8 cellular contexts compared by ENCODE assay signal in the genomic region with DNA sequence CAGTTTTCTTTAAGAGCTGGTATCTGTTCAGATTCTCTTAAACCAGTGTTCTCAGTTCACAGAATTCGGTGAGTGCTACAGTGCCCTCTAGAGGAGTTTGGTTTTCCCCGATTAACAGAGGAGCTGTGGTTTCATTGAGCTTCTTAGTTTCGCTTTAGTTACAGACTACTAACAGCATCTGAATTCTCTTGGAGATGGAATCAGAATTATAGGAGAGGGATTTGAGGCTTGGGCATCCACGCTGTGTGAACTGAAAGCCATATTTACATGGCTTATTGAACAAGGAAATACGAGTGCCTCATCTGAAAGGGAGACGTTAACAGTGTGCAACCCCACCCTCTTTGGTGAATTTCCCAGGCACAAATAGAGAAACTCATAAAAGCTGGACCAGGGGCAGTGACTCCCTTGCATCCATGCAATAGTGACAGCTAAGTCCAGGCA.
DNase-seq lines count a peak whose midpoint lies in the region; ATAC-seq lines count a peak whose summit lies in the region.

No MANE protein-coding gene starts in this region.

- no peaks in the 10 kb centered on the region for H3K36me3 Mint-ChIP-seq in activated CD8-positive, alpha-beta T cell treated with anti-CD3 and anti-CD28 coated beads, Interleukin-2, amount 10 ng/mL, durations not matched to agents 7 days and 5 days (ENCODE audit: low read depth)

- peak overlapping the region; percentile 72 for H3K4me3 Mint-ChIP-seq in activated CD8-positive, alpha-beta T cell treated with anti-CD3 and anti-CD28 coated beads, Interleukin-2, amount 10 ng/mL, durations not matched to agents 7 days and 5 days

- CTCF ChIA-PET in activated CD8-positive, alpha-beta T cell treated with anti-CD3 and anti-CD28 coated beads, Interleukin-2, amount 10 ng/mL, durations not matched to agents 7 days and 5 days (lab: Charles Lee) = interaction anchor here (0.6 to 1.3 kb wide), 6 partner anchors 8 to 582 kb away, joined by 3 to 8 read pairs (median 3); no protein-coding TSS in a partner anchor

- no peaks in the 10 kb centered on the region for H3K4me1 Mint-ChIP-seq in activated CD8-positive, alpha-beta T cell treated with anti-CD3 and anti-CD28 coated beads, Interleukin-2, amount 10 ng/mL, durations not matched to agents 7 days and 5 days (ENCODE audit: low read depth)

- H3K27ac Mint-ChIP-seq in activated CD8-positive, alpha-beta T cell treated with anti-CD3 and anti-CD28 coated beads, Interleukin-2, amount 10 ng/mL, durations not matched to agents 7 days and 5 days = peak overlapping the region; percentile 54

- ATAC-seq in GM19397 (IDR thresholded peaks at IDR 0.05; ENCODE audit: unreplicated experiment) = peak; percentile 98
- ATAC-seq in HG03442 (IDR thresholded peaks at IDR 0.05; ENCODE audit: unreplicated experiment) = peak; percentile 99
- ATAC-seq in activated CD8-positive, alpha-beta T cell treated with anti-CD3 and anti-CD28 coated beads, Interleukin-2, amount 10 ng/mL, durations not matched to agents 7 days and 5 days = peak; percentile 65

- POLR2A ChIA-PET in activated CD8-positive, alpha-beta T cell treated with anti-CD3 and anti-CD28 coated beads, Interleukin-2, amount 10 ng/mL, durations not matched to agents 7 days and 5 days (lab: Charles Lee) = no interaction called here

- no peaks in the 10 kb centered on the region for H3K9me3 Mint-ChIP-seq in activated CD8-positive, alpha-beta T cell treated with anti-CD3 and anti-CD28 coated beads, Interleukin-2, amount 10 ng/mL, durations not matched to agents 7 days and 5 days (ENCODE audit: insufficient read depth)

- H3K27me3 Mint-ChIP-seq in activated CD8-positive, alpha-beta T cell treated with anti-CD3 and anti-CD28 coated beads, Interleukin-2, amount 10 ng/mL, durations not matched to agents 7 days and 5 days (ENCODE audit: low read depth) = no peaks in the 10 kb centered on the region

- DNase-seq in DMS 273 treated with DMSO at 0.1 percent for 48 hours (lab: John Stamatoyannopoulos, UW) (peak; percentile 71), NCI-H345 treated with DMSO at 0.1 percent for 48 hours (lab: John Stamatoyannopoulos, UW; ENCODE audit: unreplicated experiment) (peak; percentile 85), glomerular visceral epithelial cell (ENCODE audit: extremely low spot score) (peak; percentile 77), nucleus accumbens (lab: John Stamatoyannopoulos, UW) (peak in 45 of 56 donors; percentile 1 to 76 (median 25)), HuH-7.5 (ENCODE audit: low spot score) (no peak)
- peak; percentile 44 for DNase-seq in activated CD8-positive, alpha-beta T cell treated with anti-CD3 and anti-CD28 coated beads, Interleukin-2, amount 10 ng/mL, durations not matched to agents 7 days and 5 days
